In the genomic region with DNA sequence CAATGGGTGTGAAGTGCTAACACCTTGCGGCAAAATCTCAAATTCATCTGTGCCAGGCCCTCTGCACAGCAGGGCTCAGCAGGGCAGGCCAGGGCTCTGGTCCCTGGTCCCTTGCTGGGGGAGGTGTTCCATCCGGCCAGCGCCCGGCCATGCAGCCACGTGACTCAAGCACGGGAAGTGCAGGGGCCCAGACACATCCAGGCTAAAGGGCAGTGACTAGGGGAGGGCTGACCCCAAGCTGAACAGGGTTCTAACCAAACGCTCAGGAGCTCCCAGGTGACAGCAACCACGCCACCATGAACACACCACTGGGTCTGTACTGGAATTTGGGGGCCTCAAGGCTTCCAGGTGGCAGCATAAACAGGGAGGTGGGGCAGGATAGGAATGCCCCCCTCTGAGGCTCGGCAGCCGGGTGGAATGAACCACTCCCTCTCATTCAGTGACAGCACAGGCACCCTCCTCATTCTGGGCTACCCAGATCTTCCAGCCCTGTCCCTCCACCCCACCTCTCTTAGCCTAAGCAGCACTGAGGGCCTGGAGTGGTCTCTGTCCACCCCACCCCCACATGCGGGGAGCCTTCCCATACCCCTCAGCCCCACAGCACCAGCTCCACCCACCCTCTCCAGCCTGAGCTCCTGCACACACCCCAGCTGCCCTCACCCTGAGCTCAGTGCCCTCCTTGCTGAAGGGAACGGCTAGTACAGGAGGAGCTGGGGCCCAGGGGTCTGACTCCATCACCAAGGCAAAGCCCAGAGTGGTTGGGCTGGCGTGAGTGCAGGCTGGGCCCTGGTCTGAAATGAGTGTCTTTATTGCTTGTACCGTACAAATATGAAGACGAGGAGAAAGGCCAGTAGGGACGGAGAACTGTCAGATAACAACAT, we compare ENCODE assay signal across 13 cellular contexts. TPM values are rescaled to one million over a fixed set of nuclear protein-coding genes. Genes with fewer than 3 reads are reported as not detected.
DNase-seq lines count a peak whose midpoint lies in the region; ATAC-seq, FAIRE-seq and TF ChIP-seq lines count a peak whose summit lies in the region.
"Had no signal": no experiment of that assay in that cellular context is flagged by ENCODE, and none has a peak within 500 bp of the region (broad histone marks: within the 10 kb centered on the region; RNA-seq: fewer than 3 reads in every experiment).

No MANE protein-coding gene starts in this region.

- H3K36me3 ChIP-seq in BLaER1 treated with 17β-estradiol and CSF1 and Interleukin-3, amounts not matched to agents 10 nM and 100 nM, result peaks cover 36 to 40% (median 39%) of the 10 kb centered on the region in 11 experiments
- H3K36me3 ChIP-seq in Panc1 (ENCODE audit: control insufficient read depth, insufficient read depth, low read length) (peaks cover 34% of the 10 kb centered on the region), mucosa of descending colon (ENCODE audit: low read depth) (peaks cover 8% of the 10 kb centered on the region)

- peaks cover 9 to 75% (median 36%) of the 10 kb centered on the region in 11 experiments; a peak in 16 of 22 replicates for H4K20me1 ChIP-seq in BLaER1 treated with 17β-estradiol and CSF1 and Interleukin-3, amounts not matched to agents 10 nM and 100 nM

- H3K4me3 ChIP-seq in BLaER1 treated with 17β-estradiol and CSF1 and Interleukin-3, amounts not matched to agents 10 nM and 100 nM, result no peak overlapping the region
- H3K4me3 ChIP-seq in Panc1 (ENCODE audit: low read depth in 2 of 2, low read length in 2 of 2) (no peak overlapping the region), mucosa of descending colon (no peak overlapping the region)
- H3K4me3 ChIP-seq: adrenal gland had no signal

- CTCF ChIA-PET in Panc1 (lab: Charles Lee), result interaction anchor here (0.5 to 3.0 kb wide), 13 partner anchors 11 to 473 kb away, joined by 3 to 30 read pairs (median 4); a partner anchor contains a TSS
- CTCF ChIA-PET in activated CD4-positive, alpha-beta memory T cell treated with anti-CD3 and anti-CD28 coated beads, Interleukin-2, amount 10 ng/mL, durations not matched to agents 7 days and 5 days (lab: Charles Lee), result no interaction called here

- H3K9me3 Mint-ChIP-seq in activated CD4-positive, alpha-beta memory T cell treated with anti-CD3 and anti-CD28 coated beads, Interleukin-2, amount 10 ng/mL, durations not matched to agents 7 days and 5 days, result no peaks in the 10 kb centered on the region
- H3K9me3 Mint-ChIP-seq: activated CD8-positive, alpha-beta T cell treated with anti-CD3 and anti-CD28 coated beads for 36 hours had no signal

- H3K4me1 ChIP-seq in BLaER1 treated with 17β-estradiol and CSF1 and Interleukin-3, amounts not matched to agents 10 nM and 100 nM, result peaks cover 14 to 58% (median 37%) of the 10 kb centered on the region in 10 experiments
- H3K4me1 ChIP-seq in Panc1 (ENCODE audit: control insufficient read depth, insufficient read depth, low read length), result peaks cover 35% of the 10 kb centered on the region
- no peaks in the 10 kb centered on the region for H3K4me1 ChIP-seq in mucosa of descending colon (ENCODE audit: low read depth)

- no TSS peak for BruUV-seq in Panc1 (replicated peaks; lab: Mats Ljungman, UMichigan)

- H3K27ac ChIP-seq in BLaER1 treated with 17β-estradiol and CSF1 and Interleukin-3, amounts not matched to agents 10 nM and 100 nM, result no peak overlapping the region
- H3K27ac ChIP-seq in Panc1 (ENCODE audit: low read length), result peak overlapping the region; percentile 35
- H3K27ac ChIP-seq: KMS-11 had no signal

- intact Hi-C loops in Panc1 (cut with micrococcal nuclease; ENCODE audit: unreplicated experiment) (no loop called here), Right ventricle myocardium superior (cut with DNase I) (no loop called here), mucosa of descending colon (cut with DNase I, micrococcal nuclease) (no loop called here)

- in situ Hi-C loops in Panc1 (cut with HindIII; ENCODE audit: low pct_unique_long_range_greater_than_20kb, low sequenced_read_pairs), result no loop called here

- no peaks in the 10 kb centered on the region for H3K9me3 ChIP-seq in BLaER1 treated with 17β-estradiol and CSF1 and Interleukin-3, amounts not matched to agents 10 nM and 100 nM (replicated peaks in 1 of 11)
- H3K9me3 ChIP-seq in Panc1 (ENCODE audit: control insufficient read depth, insufficient read depth, low read depth, low read length), result no peaks in the 10 kb centered on the region
- no peaks in the 10 kb centered on the region for H3K9me3 ChIP-seq in mucosa of descending colon
- H3K9me3 ChIP-seq: adrenal gland, BE2C had no signal

- H3K36me3 Mint-ChIP-seq in activated CD4-positive, alpha-beta memory T cell treated with anti-CD3 and anti-CD28 coated beads, Interleukin-2, amount 10 ng/mL, durations not matched to agents 7 days and 5 days (ENCODE audit: low read depth), result no peaks in the 10 kb centered on the region

- H3K4me1 Mint-ChIP-seq in activated CD4-positive, alpha-beta memory T cell treated with anti-CD3 and anti-CD28 coated beads, Interleukin-2, amount 10 ng/mL, durations not matched to agents 7 days and 5 days, result peaks cover 8% of the 10 kb centered on the region

- FAIRE-seq in D721Med (lab: Jason Lieb, UNC), result no peak

- peak overlapping the region in 7 of 11 experiments; percentile 5 to 77 (median 57); a peak in 6 of 22 replicates for H3K4me2 ChIP-seq in BLaER1 treated with 17β-estradiol and CSF1 and Interleukin-3, amounts not matched to agents 10 nM and 100 nM
- H3K4me2 ChIP-seq: KMS-11 had no signal

- peaks cover 11 to 25% (median 18%) of the 10 kb centered on the region in 11 experiments for H3K27me3 ChIP-seq in BLaER1 treated with 17β-estradiol and CSF1 and Interleukin-3, amounts not matched to agents 10 nM and 100 nM
- H3K27me3 ChIP-seq in Panc1 (ENCODE audit: control insufficient read depth, insufficient read depth, low read length), result peaks cover under 1% of the 10 kb centered on the region; the same call in 1 of the 2 replicates
- H3K27me3 ChIP-seq: adrenal gland had no signal

- DNase-seq in Panc1 (ENCODE audit: low read depth, low spot score), result no peak
- DNase-seq in Right ventricle myocardium superior, result peak; percentile 61
- DNase-seq in mucosa of descending colon, result no peak
- no peak for DNase-seq in D721Med (ENCODE audit: insufficient read length, low spot score)
- no peak for DNase-seq in activated naive CD4-positive, alpha-beta T cell (lab: John Stamatoyannopoulos, UW)
- DNase-seq in activated CD4-positive, alpha-beta memory T cell treated with anti-CD3 and anti-CD28 coated beads, Interleukin-2, amount 10 ng/mL, durations not matched to agents 7 days and 5 days, result no peak
- no peak for DNase-seq in activated naive CD4-positive, alpha-beta T cell treated with anti-CD3 and anti-CD28 coated beads, Interleukin-2, amount 50 U/mL, for 16 hours
- DNase-seq: activated CD8-positive, alpha-beta T cell treated with anti-CD3 and anti-CD28 coated beads for 36 hours; BE2C had no signal

- H3K9ac ChIP-seq in BLaER1 treated with 17β-estradiol and CSF1 and Interleukin-3, amounts not matched to agents 10 nM and 100 nM, result peak overlapping the region in 1 of 11 experiments; percentile 10; a peak in 1 of 22 replicates
- H3K9ac ChIP-seq: KMS-11 had no signal

- H3K4me3 Mint-ChIP-seq in activated CD4-positive, alpha-beta memory T cell treated with anti-CD3 and anti-CD28 coated beads, Interleukin-2, amount 10 ng/mL, durations not matched to agents 7 days and 5 days, result no peak overlapping the region
- H3K4me3 Mint-ChIP-seq: activated CD8-positive, alpha-beta T cell treated with anti-CD3 and anti-CD28 coated beads for 36 hours had no signal

- peaks cover 21% of the 10 kb centered on the region for H3K27me3 Mint-ChIP-seq in activated CD4-positive, alpha-beta memory T cell treated with anti-CD3 and anti-CD28 coated beads, Interleukin-2, amount 10 ng/mL, durations not matched to agents 7 days and 5 days

- POLR2A ChIA-PET in Panc1 (lab: Charles Lee), result interaction anchor here (0.5 to 1.3 kb wide), 8 partner anchors 9 to 796 kb away, joined by 3 to 9 read pairs (median 3); a partner anchor contains a TSS
- POLR2A ChIA-PET in activated CD4-positive, alpha-beta memory T cell treated with anti-CD3 and anti-CD28 coated beads, Interleukin-2, amount 10 ng/mL, durations not matched to agents 7 days and 5 days (lab: Charles Lee), result no interaction called here

- H3K27ac Mint-ChIP-seq in activated CD4-positive, alpha-beta memory T cell treated with anti-CD3 and anti-CD28 coated beads, Interleukin-2, amount 10 ng/mL, durations not matched to agents 7 days and 5 days, result no peak overlapping the region
- H3K27ac Mint-ChIP-seq: activated CD8-positive, alpha-beta T cell treated with anti-CD3 and anti-CD28 coated beads for 36 hours had no signal

- peak; percentile 62 for ATAC-seq in Panc1
- peak; percentile 67 for ATAC-seq in Right ventricle myocardium superior (ENCODE audit: poor library complexity)
- peak; percentile 24 for ATAC-seq in mucosa of descending colon
- ATAC-seq: activated CD8-positive, alpha-beta T cell treated with anti-CD3 and anti-CD28 coated beads for 36 hours had no signal

- TF ChIP-seq CTCF in Panc1 (IDR thresholded peaks at IDR 0.05) (no peak), mucosa of descending colon (IDR thresholded peaks at IDR 0.05) (no peak), D721Med (IDR thresholded peaks at IDR 0.05; ENCODE audit: insufficient read depth, missing control alignments) (no peak)

RNA-seq across cellular contexts. Expression of a gene that starts 5.3 kb away (rescaled TPM):
- 3.0 TPM for total RNA-seq in Panc1 (2021; ENCODE audit: unreplicated experiment)
- 4.4 TPM for polyA plus RNA-seq in Panc1 (2012; ENCODE audit: insufficient read length)
- total RNA-seq in Right ventricle myocardium superior, result not detected
- total RNA-seq in mucosa of descending colon, result under 1 TPM in 2 of 3 donors, not detected in 1; 0.34 to 0.63 TPM
- not detected for total RNA-seq in activated CD4-positive, alpha-beta memory T cell treated with anti-CD3 and anti-CD28 coated beads, Interleukin-2, amount 10 ng/mL, durations not matched to agents 7 days and 5 days
- total RNA-seq: activated CD8-positive, alpha-beta T cell treated with anti-CD3 and anti-CD28 coated beads for 36 hours had no signal

RNA-seq across cellular contexts. Expression of a gene that starts 13.6 kb away (rescaled TPM):
- 2.3 TPM for total RNA-seq in Panc1 (2021; ENCODE audit: unreplicated experiment)
- polyA plus RNA-seq in Panc1 (2012; ENCODE audit: insufficient read length), result 1.8 TPM
- not detected for total RNA-seq in Right ventricle myocardium superior
- total RNA-seq in mucosa of descending colon, result 1 to 10 TPM in 1 of 3 donors, not detected in 2; 2.0 TPM
- not detected for total RNA-seq in activated CD4-positive, alpha-beta memory T cell treated with anti-CD3 and anti-CD28 coated beads, Interleukin-2, amount 10 ng/mL, durations not matched to agents 7 days and 5 days
- total RNA-seq: activated CD8-positive, alpha-beta T cell treated with anti-CD3 and anti-CD28 coated beads for 36 hours; lower leg skin had no signal

RNA-seq across cellular contexts. Expression of a gene that starts 40.6 kb away (rescaled TPM):
- total RNA-seq in Panc1 (2021; ENCODE audit: unreplicated experiment) (255 TPM), Right ventricle myocardium superior (18.1 TPM), mucosa of descending colon (10 to 100 TPM; 11.0 to 23.3 (median 12.2) TPM)
- polyA plus RNA-seq in Panc1 (2012; ENCODE audit: insufficient read length), result 324 TPM
- total RNA-seq in activated CD4-positive, alpha-beta memory T cell treated with anti-CD3 and anti-CD28 coated beads, Interleukin-2, amount 10 ng/mL, durations not matched to agents 7 days and 5 days, result 10 to 100 TPM; 17.3 to 18.0 TPM

RNA-seq across cellular contexts. Expression of a gene that starts 53.4 kb away (rescaled TPM):
- total RNA-seq in Panc1 (2021; ENCODE audit: unreplicated experiment), result 2,376 TPM
- polyA plus RNA-seq in Panc1 (2012; ENCODE audit: insufficient read length), result 2,447 TPM
- 126 TPM for total RNA-seq in Right ventricle myocardium superior
- 100 to 1,000 TPM in 2 of 3 donors, 10 to 100 TPM in 1; 98.4 to 139 (median 103) TPM for total RNA-seq in mucosa of descending colon
- total RNA-seq in activated CD4-positive, alpha-beta memory T cell treated with anti-CD3 and anti-CD28 coated beads, Interleukin-2, amount 10 ng/mL, durations not matched to agents 7 days and 5 days, result 100 to 1,000 TPM; 142 to 150 TPM

Comparison
In these comparisons a context has a peak if more than half of its experiments do, and no peak if none do; other contexts are left out.
1. RNA of a gene that starts 40.6 kb away (total RNA-seq): 255 TPM in Panc1 (single experiment); 18.1 TPM in Right ventricle myocardium superior (single experiment), 17.3 to 18.0 TPM in activated CD4-positive, alpha-beta memory T cell treated with anti-CD3 and anti-CD28 coated beads, Interleukin-2, amount 10 ng/mL, durations not matched to agents 7 days and 5 days and 11.0 to 23.3 TPM in mucosa of descending colon; every median in the first group is over 10 times any median in the second.
2. Peak in every context shown above with its lines, with median percentiles within 50 percentile points of each other: ATAC-seq.